In the genomic region with DNA sequence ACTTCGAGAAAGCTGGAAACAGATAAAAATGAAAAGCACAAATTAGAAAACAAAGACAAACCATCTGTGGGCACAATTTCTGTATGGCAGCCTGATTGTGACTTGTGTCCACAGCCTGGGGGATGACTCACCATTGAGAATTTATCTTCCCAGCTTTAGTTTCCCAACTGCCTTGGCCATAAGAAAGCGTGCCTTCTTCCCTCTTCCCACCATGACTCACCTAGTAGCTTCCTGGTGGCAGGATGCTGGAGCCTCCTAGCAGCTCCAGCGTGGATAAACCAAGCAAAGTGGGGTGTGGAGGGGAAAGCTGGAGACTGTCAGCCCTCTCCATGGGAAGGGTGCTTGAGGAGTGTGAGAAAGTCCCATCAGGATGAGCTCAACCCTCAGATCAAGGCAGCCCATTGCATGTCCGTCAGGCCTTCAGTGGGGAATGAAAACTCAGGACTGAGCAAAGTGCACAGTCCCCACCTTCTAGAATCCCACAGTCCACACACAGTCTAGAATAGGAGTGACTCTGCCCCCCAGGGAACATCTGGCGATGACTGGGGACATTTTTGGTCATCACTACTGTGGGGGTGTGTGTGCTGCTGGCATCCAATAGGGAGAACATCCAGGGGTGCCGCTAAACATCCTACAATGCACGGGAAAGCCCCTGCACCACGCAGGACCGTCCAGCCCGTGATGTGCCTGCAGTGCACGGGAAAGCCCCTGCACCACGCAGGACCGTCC, we compare ENCODE assay signal across 10 cellular contexts. TPM values are rescaled to one million over a fixed set of nuclear protein-coding genes. Genes with fewer than 3 reads are reported as not detected.
DNase-seq lines count a peak whose midpoint lies in the region; ATAC-seq and TF ChIP-seq lines count a peak whose summit lies in the region.
"Had no signal": no experiment of that assay in that cellular context is flagged by ENCODE, and none has a peak within 500 bp of the region (broad histone marks: within the 10 kb centered on the region; RNA-seq: fewer than 3 reads in every experiment).

No MANE protein-coding gene starts in this region.

- TF ChIP-seq CTCF in SK-N-SH (IDR thresholded peaks at IDR 0.05) = no peak
- TF ChIP-seq CTCF in fibroblast of the aortic adventitia (IDR thresholded peaks at IDR 0.05; ENCODE audit: insufficient read depth, low read length) = no peak

- H2AFZ ChIP-seq in SK-N-SH (ENCODE audit: low read depth) = 0 out of 2 replicates have a peak overlapping the region, but pooled peaks have one; percentile 32

- peak overlapping the region in 1 of 2 experiments; percentile 91; a peak in 2 of 4 replicates for H3K27ac ChIP-seq in SK-N-SH (ENCODE audit: low read depth in 2 of 2, low read length in 1 of 2)
- H3K27ac ChIP-seq: 22Rv1 had no signal

- H3K36me3 ChIP-seq in SK-N-SH (replicated peaks in 1 of 2; ENCODE audit: control insufficient read depth in 1 of 2, insufficient read depth in 2 of 2, low read length in 1 of 2) = no peaks in the 10 kb centered on the region

- H3K9me3 Mint-ChIP-seq in stimulated activated naive B cell treated with anti-CD40 and anti-IgM and Interleukin-4, amounts not matched to agents 10 μg/mL and 1 μg/mL and 100 μg/mL, for 72 hours = peaks cover 0 to 7% of the 10 kb centered on the region in 2 donors

- H3K36me3 Mint-ChIP-seq in stimulated activated naive B cell treated with anti-CD40 and anti-IgM and Interleukin-4, amounts not matched to agents 10 μg/mL and 1 μg/mL and 100 μg/mL, for 72 hours = no peaks in the 10 kb centered on the region

- POLR2A ChIA-PET in SK-N-SH (lab: Yijun Ruan, JAX) = interaction anchor here (1.0 kb wide), 1 partner anchor 26 kb away, joined by 3 read pairs; no protein-coding TSS in a partner anchor

- no peaks in the 10 kb centered on the region for H3K79me2 ChIP-seq in SK-N-SH (ENCODE audit: insufficient read depth)

- peaks cover 19 to 24% of the 10 kb centered on the region in 2 donors for H3K27me3 Mint-ChIP-seq in stimulated activated naive B cell treated with anti-CD40 and anti-IgM and Interleukin-4, amounts not matched to agents 10 μg/mL and 1 μg/mL and 100 μg/mL, for 72 hours

- H3K9me3 ChIP-seq in SK-N-SH = no peaks in the 10 kb centered on the region

- peak overlapping the region; percentile 34; the same call in 1 of the 2 replicates for H3K4me2 ChIP-seq in SK-N-SH

- DNase-seq in DMS53 (lab: John Stamatoyannopoulos, UW) = peak; percentile 56
- DNase-seq in DMS53 treated with DMSO at 0.1 percent for 48 hours (lab: John Stamatoyannopoulos, UW; ENCODE audit: unreplicated experiment) = no peak
- no peak for DNase-seq in SK-N-SH
- peak; percentile 93 for DNase-seq in fibroblast of the aortic adventitia (ENCODE audit: low read depth)
- DNase-seq in stimulated activated naive B cell treated with anti-CD40 and anti-IgM and Interleukin-4, amounts not matched to agents 10 μg/mL and 1 μg/mL and 100 μg/mL, for 72 hours = no peak
- DNase-seq in OCI-M1 (lab: John Stamatoyannopoulos, UW) = no peak
- DNase-seq in DMS 273 (lab: John Stamatoyannopoulos, UW; ENCODE audit: unreplicated experiment) = no peak
- DNase-seq: NCI-H1694 treated with DMSO at 0.1 percent for 48 hours had no signal

- no peak overlapping the region; the same call in 1 of the 2 replicates for H3K9ac ChIP-seq in SK-N-SH

- CTCF ChIA-PET in SK-N-SH (lab: Yijun Ruan, JAX) = interaction anchor here (1.2 kb wide), 1 partner anchor 141 kb away, joined by 4 read pairs; no protein-coding TSS in a partner anchor

- no peaks in the 10 kb centered on the region for H4K20me1 ChIP-seq in SK-N-SH (ENCODE audit: insufficient read depth)

- TF ChIP-seq RAD21 in SK-N-SH (IDR thresholded peaks at IDR 0.05; ENCODE audit: low read length) = no peak

- H3K27me3 ChIP-seq in SK-N-SH (ENCODE audit: insufficient read depth) = no peaks in the 10 kb centered on the region

- 36% methylated on average over 10 of the region's 13 CpGs for WGBS in SK-N-SH (ENCODE audit: low lambda C conversion rate)

- peaks cover 0 to 21% of the 10 kb centered on the region in 2 experiments; a peak in 3 of 4 replicates for H3K4me1 ChIP-seq in SK-N-SH (ENCODE audit: control insufficient read depth in 1 of 2, insufficient read depth in 2 of 2, low read depth in 1 of 2, low read length in 1 of 2)

- H3K9me2 ChIP-seq in SK-N-SH = no peaks in the 10 kb centered on the region

- TF ChIP-seq EP300 in SK-N-SH (IDR thresholded peaks at IDR 0.05; ENCODE audit: borderline replicate concordance in 1 of 2, low read depth in 1 of 2, low read length in 1 of 2) = peak in 1 of 2 experiments; percentile 75; a peak in 2 of 4 replicates

- no peak overlapping the region for H3K4me3 ChIP-seq in SK-N-SH (ENCODE audit: low read depth in 2 of 2, low read length in 1 of 2)
- no peak overlapping the region for H3K4me3 ChIP-seq in fibroblast of the aortic adventitia (ENCODE audit: low read depth, low read length)

- no peak overlapping the region for H3K4me3 Mint-ChIP-seq in stimulated activated naive B cell treated with anti-CD40 and anti-IgM and Interleukin-4, amounts not matched to agents 10 μg/mL and 1 μg/mL and 100 μg/mL, for 72 hours

- ATAC-seq in stimulated activated naive B cell treated with anti-CD40 and anti-IgM and Interleukin-4, amounts not matched to agents 10 μg/mL and 1 μg/mL and 100 μg/mL, for 72 hours (replicated peaks) = no peak
- no peak for ATAC-seq in GM21723 (IDR thresholded peaks at IDR 0.05; ENCODE audit: unreplicated experiment)

- H3K4me1 Mint-ChIP-seq in stimulated activated naive B cell treated with anti-CD40 and anti-IgM and Interleukin-4, amounts not matched to agents 10 μg/mL and 1 μg/mL and 100 μg/mL, for 72 hours = peaks cover 0 to 2% of the 10 kb centered on the region in 2 donors

- peaks cover 17% of the 10 kb centered on the region for H3F3A ChIP-seq in SK-N-SH (replicated peaks; ENCODE audit: insufficient read depth)

- H3K27ac Mint-ChIP-seq in stimulated activated naive B cell treated with anti-CD40 and anti-IgM and Interleukin-4, amounts not matched to agents 10 μg/mL and 1 μg/mL and 100 μg/mL, for 72 hours = peak overlapping the region; percentile 72

TF ChIP-seq in SK-N-SH, 30 proteins besides CTCF, POLR2A, EP300 and RAD21 (continues in another document):
- no peak for TF ChIP-seq GATA2 (CRISPR knock-in tag; IDR thresholded peaks at IDR 0.05)
- peak; percentile 33; the same call in 1 of the 2 replicates for TF ChIP-seq POLR2AphosphoS5 (IDR thresholded peaks at IDR 0.05; ENCODE audit: low read depth, low read length)
- peak; percentile 82 for TF ChIP-seq TCF12 (IDR thresholded peaks at IDR 0.05)
- no peak for TF ChIP-seq MXI1 (IDR thresholded peaks at IDR 0.05; ENCODE audit: low read depth, low read length)
- TF ChIP-seq, protein P1, sequence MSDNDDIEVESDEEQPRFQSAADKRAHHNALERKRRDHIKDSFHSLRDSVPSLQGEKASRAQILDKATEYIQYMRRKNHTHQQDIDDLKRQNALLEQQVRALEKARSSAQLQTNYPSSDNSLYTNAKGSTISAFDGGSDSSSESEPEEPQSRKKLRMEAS (IDR thresholded peaks at IDR 0.05; ENCODE audit: low read depth) = peak; percentile 91
- peak; percentile 96 for TF ChIP-seq JUND (IDR thresholded peaks at IDR 0.05)
- TF ChIP-seq SIN3A (IDR thresholded peaks at IDR 0.05; ENCODE audit: borderline replicate concordance, low read depth, low read length) = 0 out of 2 replicates have a peak, but pooled peaks have one; percentile 49
- TF ChIP-seq FOXJ3 (CRISPR knock-in tag; IDR thresholded peaks at IDR 0.05) = no peak
- TF ChIP-seq RXRA (IDR thresholded peaks at IDR 0.05; ENCODE audit: borderline replicate concordance, low read depth) = peak; percentile 20; the same call in 1 of the 2 replicates
- TF ChIP-seq, protein P2, sequence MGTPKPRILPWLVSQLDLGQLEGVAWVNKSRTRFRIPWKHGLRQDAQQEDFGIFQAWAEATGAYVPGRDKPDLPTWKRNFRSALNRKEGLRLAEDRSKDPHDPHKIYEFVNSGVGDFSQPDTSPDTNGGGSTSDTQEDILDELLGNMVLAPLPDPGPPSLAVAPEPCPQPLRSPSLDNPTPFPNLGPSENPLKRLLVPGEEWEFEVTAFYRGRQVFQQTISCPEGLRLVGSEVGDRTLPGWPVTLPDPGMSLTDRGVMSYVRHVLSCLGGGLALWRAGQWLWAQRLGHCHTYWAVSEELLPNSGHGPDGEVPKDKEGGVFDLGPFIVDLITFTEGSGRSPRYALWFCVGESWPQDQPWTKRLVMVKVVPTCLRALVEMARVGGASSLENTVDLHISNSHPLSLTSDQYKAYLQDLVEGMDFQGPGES (IDR thresholded peaks at IDR 0.05; ENCODE audit: low read depth, low read length) = no peak
- TF ChIP-seq ELF1 (IDR thresholded peaks at IDR 0.05) = peak; percentile 42; the same call in 1 of the 2 replicates
- TF ChIP-seq, protein P3, sequence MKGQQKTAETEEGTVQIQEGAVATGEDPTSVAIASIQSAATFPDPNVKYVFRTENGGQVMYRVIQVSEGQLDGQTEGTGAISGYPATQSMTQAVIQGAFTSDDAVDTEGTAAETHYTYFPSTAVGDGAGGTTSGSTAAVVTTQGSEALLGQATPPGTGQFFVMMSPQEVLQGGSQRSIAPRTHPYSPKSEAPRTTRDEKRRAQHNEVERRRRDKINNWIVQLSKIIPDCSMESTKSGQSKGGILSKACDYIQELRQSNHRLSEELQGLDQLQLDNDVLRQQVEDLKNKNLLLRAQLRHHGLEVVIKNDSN (IDR thresholded peaks at IDR 0.05; ENCODE audit: borderline replicate concordance, low read depth) = no peak

RNA-seq across cellular contexts. Expression of a gene that starts 21.0 kb away (rescaled TPM):
- not detected in 2 replicates for polyA plus RNA-seq in SK-N-SH (2012; rRNA removed)
- polyA plus RNA-seq in SK-N-SH (2012; cell fraction: cytosol; rRNA removed) = not detected in 2 replicates
- not detected in 2 replicates for polyA plus RNA-seq in SK-N-SH (2012; cell fraction: nucleus; rRNA removed)
- total RNA-seq in fibroblast of the aortic adventitia (ENCODE audit: low replicate concordance) = not detected in 2 replicates

RNA-seq across cellular contexts. Expression of a gene that starts 22.4 kb away (rescaled TPM):
- polyA plus RNA-seq in SK-N-SH (2012; rRNA removed) = 0.46 and 0.65 TPM in 2 replicates
- polyA plus RNA-seq in SK-N-SH (2012; cell fraction: cytosol; rRNA removed) = 0.32 and 0.56 TPM in 2 replicates
- polyA plus RNA-seq in SK-N-SH (2012; cell fraction: nucleus; rRNA removed) = 0.20 and 0.29 TPM in 2 replicates
- not detected in 2 replicates for total RNA-seq in fibroblast of the aortic adventitia (ENCODE audit: low replicate concordance)

RNA-seq across cellular contexts. Expression of a gene that starts 42.9 kb away (rescaled TPM):
- polyA plus RNA-seq in SK-N-SH (2012; rRNA removed) = 10.5 and 11.3 TPM in 2 replicates
- 9.8 and 10.6 TPM in 2 replicates for polyA plus RNA-seq in SK-N-SH (2012; cell fraction: cytosol; rRNA removed)
- polyA plus RNA-seq in SK-N-SH (2012; cell fraction: nucleus; rRNA removed) = 4.5 and 6.2 TPM in 2 replicates
- total RNA-seq in fibroblast of the aortic adventitia (ENCODE audit: low replicate concordance) = not detected in 2 replicates

RNA-seq across cellular contexts. Expression of a gene that starts 52.4 kb away (rescaled TPM):
- polyA plus RNA-seq in SK-N-SH (2012; rRNA removed) = not detected in 2 replicates
- polyA plus RNA-seq in SK-N-SH (2012; cell fraction: cytosol; rRNA removed) = not detected in 2 replicates
- 0.01 TPM in 1 of 2 replicates, not detected in the other for polyA plus RNA-seq in SK-N-SH (2012; cell fraction: nucleus; rRNA removed)
- not detected in 2 replicates for total RNA-seq in fibroblast of the aortic adventitia (ENCODE audit: low replicate concordance)

Comparison
In these comparisons a context has a peak if more than half of its experiments do, and no peak if none do; other contexts are left out.
1. DNase-seq: peak in DMS53 (single experiment) and fibroblast of the aortic adventitia (single experiment); none in DMS53 treated with DMSO at 0.1 percent for 48 hours (single experiment), SK-N-SH (single experiment), stimulated activated naive B cell treated with anti-CD40 and anti-IgM and Interleukin-4, amounts not matched to agents 10 μg/mL and 1 μg/mL and 100 μg/mL, for 72 hours (single experiment), OCI-M1 (single experiment) and DMS 273 (single experiment).